In genomic region chr10:62027841-62028501, GRCh38 we compare ENCODE assay signal across 12 cellular contexts.
DNase-seq lines count a peak whose midpoint lies in the region; ATAC-seq lines count a peak whose summit lies in the region.
"Had no signal": no experiment of that assay in that cellular context is flagged by ENCODE, and none has a peak within 500 bp of the region (broad histone marks: within the 10 kb centered on the region; RNA-seq: fewer than 3 reads in every experiment).

No MANE protein-coding gene starts in this region.

- intact Hi-C loops in activated CD4-positive, alpha-beta memory T cell treated with anti-CD3 and anti-CD28 coated beads for 36 hours (cut with micrococcal nuclease) = no loop called here
- intact Hi-C loops in activated T-helper 1 cell treated with anti-CD3 and anti-CD28 coated beads, Interleukin-12 subunit alpha, Interleukin-12 subunit beta, Interleukin-2, Interleukin-4 antibody, amounts not matched to agents 30 ng/mL and 10 ng/mL and 1 ng/mL, durations not matched to agents 14 hours and 24 hours and 36 hours (cut with micrococcal nuclease) = no loop called here

- CTCF ChIA-PET in activated CD4-positive, alpha-beta memory T cell treated with anti-CD3 and anti-CD28 coated beads for 36 hours (lab: Charles Lee) = interaction anchor here (1.5 to 4.6 kb wide), 2 partner anchors 9 to 11 kb away, joined by 4 to 27 read pairs; no protein-coding TSS in a partner anchor
- CTCF ChIA-PET in activated CD4-positive, alpha-beta memory T cell treated with anti-CD3 and anti-CD28 coated beads, Interleukin-2, amount 10 ng/mL, durations not matched to agents 7 days and 5 days (lab: Charles Lee) = interaction anchor here (1.4 kb wide), 1 partner anchor 10 kb away, joined by 5 read pairs; no protein-coding TSS in a partner anchor

- H3K27ac Mint-ChIP-seq in activated CD4-positive, alpha-beta memory T cell treated with anti-CD3 and anti-CD28 coated beads for 36 hours = peak overlapping the region; percentile 85
- H3K27ac Mint-ChIP-seq in activated CD4-positive, alpha-beta memory T cell treated with anti-CD3 and anti-CD28 coated beads, Interleukin-2, amount 10 ng/mL, durations not matched to agents 7 days and 5 days = no peak overlapping the region
- H3K27ac Mint-ChIP-seq in activated T-helper 1 cell treated with anti-CD3 and anti-CD28 coated beads, Interleukin-12 subunit alpha, Interleukin-12 subunit beta, Interleukin-2, Interleukin-4 antibody, amounts not matched to agents 30 ng/mL and 10 ng/mL and 1 ng/mL, durations not matched to agents 14 hours and 24 hours and 36 hours = peak overlapping the region; percentile 73
- peak overlapping the region; percentile 88 for H3K27ac Mint-ChIP-seq in stimulated activated naive B cell treated with anti-CD40 and anti-IgM and Interleukin-4, amounts not matched to agents 10 μg/mL and 1 μg/mL and 100 μg/mL, for 72 hours

- H3K9me3 Mint-ChIP-seq in activated CD4-positive, alpha-beta memory T cell treated with anti-CD3 and anti-CD28 coated beads for 36 hours = peaks cover 4% of the 10 kb centered on the region
- H3K9me3 Mint-ChIP-seq in activated CD4-positive, alpha-beta memory T cell treated with anti-CD3 and anti-CD28 coated beads, Interleukin-2, amount 10 ng/mL, durations not matched to agents 7 days and 5 days = peaks cover 2% of the 10 kb centered on the region
- peaks cover 5% of the 10 kb centered on the region for H3K9me3 Mint-ChIP-seq in activated T-helper 1 cell treated with anti-CD3 and anti-CD28 coated beads, Interleukin-12 subunit alpha, Interleukin-12 subunit beta, Interleukin-2, Interleukin-4 antibody, amounts not matched to agents 30 ng/mL and 10 ng/mL and 1 ng/mL, durations not matched to agents 14 hours and 24 hours and 36 hours
- peaks cover 3 to 6% of the 10 kb centered on the region in 2 donors for H3K9me3 Mint-ChIP-seq in stimulated activated naive B cell treated with anti-CD40 and anti-IgM and Interleukin-4, amounts not matched to agents 10 μg/mL and 1 μg/mL and 100 μg/mL, for 72 hours

- peaks cover 42% of the 10 kb centered on the region for H3K36me3 Mint-ChIP-seq in activated CD4-positive, alpha-beta memory T cell treated with anti-CD3 and anti-CD28 coated beads for 36 hours
- H3K36me3 Mint-ChIP-seq in activated CD4-positive, alpha-beta memory T cell treated with anti-CD3 and anti-CD28 coated beads, Interleukin-2, amount 10 ng/mL, durations not matched to agents 7 days and 5 days (ENCODE audit: low read depth) = peaks cover 73% of the 10 kb centered on the region
- peaks cover 50% of the 10 kb centered on the region for H3K36me3 Mint-ChIP-seq in activated T-helper 1 cell treated with anti-CD3 and anti-CD28 coated beads, Interleukin-12 subunit alpha, Interleukin-12 subunit beta, Interleukin-2, Interleukin-4 antibody, amounts not matched to agents 30 ng/mL and 10 ng/mL and 1 ng/mL, durations not matched to agents 14 hours and 24 hours and 36 hours (ENCODE audit: low read depth)
- peaks cover 67 to 85% of the 10 kb centered on the region in 2 donors for H3K36me3 Mint-ChIP-seq in stimulated activated naive B cell treated with anti-CD40 and anti-IgM and Interleukin-4, amounts not matched to agents 10 μg/mL and 1 μg/mL and 100 μg/mL, for 72 hours

- H3K27me3 Mint-ChIP-seq in activated CD4-positive, alpha-beta memory T cell treated with anti-CD3 and anti-CD28 coated beads for 36 hours = no peaks in the 10 kb centered on the region
- no peaks in the 10 kb centered on the region for H3K27me3 Mint-ChIP-seq in activated CD4-positive, alpha-beta memory T cell treated with anti-CD3 and anti-CD28 coated beads, Interleukin-2, amount 10 ng/mL, durations not matched to agents 7 days and 5 days
- H3K27me3 Mint-ChIP-seq in activated T-helper 1 cell treated with anti-CD3 and anti-CD28 coated beads, Interleukin-12 subunit alpha, Interleukin-12 subunit beta, Interleukin-2, Interleukin-4 antibody, amounts not matched to agents 30 ng/mL and 10 ng/mL and 1 ng/mL, durations not matched to agents 14 hours and 24 hours and 36 hours (ENCODE audit: insufficient read depth) = no peaks in the 10 kb centered on the region
- no peaks in the 10 kb centered on the region for H3K27me3 Mint-ChIP-seq in stimulated activated naive B cell treated with anti-CD40 and anti-IgM and Interleukin-4, amounts not matched to agents 10 μg/mL and 1 μg/mL and 100 μg/mL, for 72 hours

- H3K4me1 Mint-ChIP-seq in activated CD4-positive, alpha-beta memory T cell treated with anti-CD3 and anti-CD28 coated beads for 36 hours (ENCODE audit: low read depth) = peaks cover 88% of the 10 kb centered on the region
- peaks cover 73% of the 10 kb centered on the region for H3K4me1 Mint-ChIP-seq in activated CD4-positive, alpha-beta memory T cell treated with anti-CD3 and anti-CD28 coated beads, Interleukin-2, amount 10 ng/mL, durations not matched to agents 7 days and 5 days
- H3K4me1 Mint-ChIP-seq in activated T-helper 1 cell treated with anti-CD3 and anti-CD28 coated beads, Interleukin-12 subunit alpha, Interleukin-12 subunit beta, Interleukin-2, Interleukin-4 antibody, amounts not matched to agents 30 ng/mL and 10 ng/mL and 1 ng/mL, durations not matched to agents 14 hours and 24 hours and 36 hours (ENCODE audit: low read depth) = peaks cover 78% of the 10 kb centered on the region
- H3K4me1 Mint-ChIP-seq in stimulated activated naive B cell treated with anti-CD40 and anti-IgM and Interleukin-4, amounts not matched to agents 10 μg/mL and 1 μg/mL and 100 μg/mL, for 72 hours = peaks cover 47 to 86% of the 10 kb centered on the region in 2 donors

- no peak for DNase-seq in activated CD4-positive, alpha-beta memory T cell treated with anti-CD3 and anti-CD28 coated beads for 36 hours
- no peak for DNase-seq in activated CD4-positive, alpha-beta memory T cell treated with anti-CD3 and anti-CD28 coated beads, Interleukin-2, amount 10 ng/mL, durations not matched to agents 7 days and 5 days
- DNase-seq in activated T-helper 1 cell treated with anti-CD3 and anti-CD28 coated beads, Interleukin-12 subunit alpha, Interleukin-12 subunit beta, Interleukin-2, Interleukin-4 antibody, amounts not matched to agents 30 ng/mL and 10 ng/mL and 1 ng/mL, durations not matched to agents 14 hours and 24 hours and 36 hours (ENCODE audit: low spot score) = no peak
- DNase-seq in fibroblast of peridontal ligament (ENCODE audit: extremely low read depth) (peak; percentile 50), GOT3 (lab: John Stamatoyannopoulos, UW) (no peak)
- DNase-seq in stimulated activated naive B cell treated with anti-CD40 and anti-IgM and Interleukin-4, amounts not matched to agents 10 μg/mL and 1 μg/mL and 100 μg/mL, for 72 hours = no peak
- DNase-seq: central memory CD4-positive, alpha-beta T cell; DMS53; NCI-H524 treated with DMSO at 0.1 percent for 48 hours had no signal

- no peak for ATAC-seq in stimulated activated naive B cell treated with anti-CD40 and anti-IgM and Interleukin-4, amounts not matched to agents 10 μg/mL and 1 μg/mL and 100 μg/mL, for 72 hours (replicated peaks)
- ATAC-seq in HG03571 (IDR thresholded peaks at IDR 0.05; ENCODE audit: unreplicated experiment) (no peak), HG02759 (IDR thresholded peaks at IDR 0.05; ENCODE audit: unreplicated experiment) (no peak)
- ATAC-seq: sciatic nerve had no signal

- no peak overlapping the region for H3K4me3 Mint-ChIP-seq in activated CD4-positive, alpha-beta memory T cell treated with anti-CD3 and anti-CD28 coated beads for 36 hours
- no peak overlapping the region for H3K4me3 Mint-ChIP-seq in activated CD4-positive, alpha-beta memory T cell treated with anti-CD3 and anti-CD28 coated beads, Interleukin-2, amount 10 ng/mL, durations not matched to agents 7 days and 5 days
- H3K4me3 Mint-ChIP-seq in activated T-helper 1 cell treated with anti-CD3 and anti-CD28 coated beads, Interleukin-12 subunit alpha, Interleukin-12 subunit beta, Interleukin-2, Interleukin-4 antibody, amounts not matched to agents 30 ng/mL and 10 ng/mL and 1 ng/mL, durations not matched to agents 14 hours and 24 hours and 36 hours = no peak overlapping the region
- H3K4me3 Mint-ChIP-seq in stimulated activated naive B cell treated with anti-CD40 and anti-IgM and Interleukin-4, amounts not matched to agents 10 μg/mL and 1 μg/mL and 100 μg/mL, for 72 hours = peak overlapping the region; percentile 2 to 33

- POLR2A ChIA-PET in activated CD4-positive, alpha-beta memory T cell treated with anti-CD3 and anti-CD28 coated beads for 36 hours (lab: Charles Lee) = interaction anchor here (0.6 kb wide), 1 partner anchor 55 kb away, joined by 4 read pairs; no protein-coding TSS in a partner anchor
- POLR2A ChIA-PET in activated CD4-positive, alpha-beta memory T cell treated with anti-CD3 and anti-CD28 coated beads, Interleukin-2, amount 10 ng/mL, durations not matched to agents 7 days and 5 days (lab: Charles Lee) = interaction anchor here (1.8 kb wide), 1 partner anchor 8 kb away, joined by 9 read pairs; no protein-coding TSS in a partner anchor

Comparison
In these comparisons a context has a peak if more than half of its experiments do, and no peak if none do; other contexts are left out.
1. H3K4me3 Mint-ChIP-seq: peak in stimulated activated naive B cell treated with anti-CD40 and anti-IgM and Interleukin-4, amounts not matched to agents 10 μg/mL and 1 μg/mL and 100 μg/mL, for 72 hours (2 of 2); none in activated CD4-positive, alpha-beta memory T cell treated with anti-CD3 and anti-CD28 coated beads for 36 hours (single experiment), activated CD4-positive, alpha-beta memory T cell treated with anti-CD3 and anti-CD28 coated beads, Interleukin-2, amount 10 ng/mL, durations not matched to agents 7 days and 5 days (single experiment) and activated T-helper 1 cell treated with anti-CD3 and anti-CD28 coated beads, Interleukin-12 subunit alpha, Interleukin-12 subunit beta, Interleukin-2, Interleukin-4 antibody, amounts not matched to agents 30 ng/mL and 10 ng/mL and 1 ng/mL, durations not matched to agents 14 hours and 24 hours and 36 hours (single experiment).